Comparison of ENCODE assay signal across 10 cellular contexts in the genomic region with DNA sequence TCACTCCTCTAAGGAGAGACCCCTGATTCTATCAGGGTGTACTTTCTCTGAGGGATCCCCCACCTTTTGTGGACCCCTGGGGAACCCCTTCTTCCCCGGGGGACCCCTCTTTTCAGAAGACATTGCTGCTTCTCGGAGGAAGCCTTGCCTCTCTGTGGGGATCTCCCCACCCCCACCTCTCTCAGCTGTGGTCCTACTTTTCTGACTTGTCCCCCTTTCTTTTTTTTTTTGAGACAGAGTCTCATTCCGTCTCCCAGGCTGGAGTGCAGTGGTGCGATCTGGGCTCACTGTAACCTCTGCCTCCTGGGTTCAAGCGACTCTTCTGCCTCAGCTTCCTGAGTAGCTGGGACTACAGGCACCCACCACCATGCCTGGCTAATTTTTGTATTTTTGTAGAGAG. TPM values are rescaled to one million over a fixed set of nuclear protein-coding genes. Genes with fewer than 3 reads are reported as not detected.
DNase-seq lines count a peak whose midpoint lies in the region; ATAC-seq and TF ChIP-seq lines count a peak whose summit lies in the region.
"Had no signal": no experiment of that assay in that cellular context is flagged by ENCODE, and none has a peak within 500 bp of the region (broad histone marks: within the 10 kb centered on the region; RNA-seq: fewer than 3 reads in every experiment).

No MANE protein-coding gene starts in this region.

- H3K27ac ChIP-seq in KOPT-K1 (ENCODE audit: low read depth, low read length, poor library complexity, severe bottlenecking) = peak overlapping the region; percentile 90

- H3K27me3 ChIP-seq in BJ (ENCODE audit: control insufficient read depth, insufficient read depth, low read length) = no peaks in the 10 kb centered on the region

- peak overlapping the region; percentile 73 for H3K27ac Mint-ChIP-seq in chondrocyte (ENCODE audit: unreplicated experiment)
- H3K27ac Mint-ChIP-seq in natural killer cell treated with Interleukin-12 subunit alpha and Interleukin-12 subunit beta and Interleukin-15 and Interleukin-18, amount 100 ng/mL, for 72 hours = peak overlapping the region; percentile 97 to 99

- H3K4me1 Mint-ChIP-seq in chondrocyte (ENCODE audit: low read depth) = peaks cover 38% of the 10 kb centered on the region
- H3K4me1 Mint-ChIP-seq in natural killer cell treated with Interleukin-12 subunit alpha and Interleukin-12 subunit beta and Interleukin-15 and Interleukin-18, amount 100 ng/mL, for 72 hours (ENCODE audit: low read depth in 2 of 2) = peaks cover 45 to 56% of the 10 kb centered on the region in 2 donors

- no peak for TF ChIP-seq POLR2A in lower leg skin (IDR thresholded peaks at IDR 0.05)

- H3K9me3 ChIP-seq in KOPT-K1 (ENCODE audit: insufficient read depth, low read length, poor library complexity, severe bottlenecking) = no peaks in the 10 kb centered on the region

- no peaks in the 10 kb centered on the region for H3K36me3 Mint-ChIP-seq in chondrocyte (ENCODE audit: low read depth)
- no peaks in the 10 kb centered on the region for H3K36me3 Mint-ChIP-seq in natural killer cell treated with Interleukin-12 subunit alpha and Interleukin-12 subunit beta and Interleukin-15 and Interleukin-18, amount 100 ng/mL, for 72 hours

- H3K36me3 ChIP-seq in BJ (ENCODE audit: control insufficient read depth, insufficient read depth, low read length) (no peaks in the 10 kb centered on the region), KOPT-K1 (ENCODE audit: insufficient read depth, low read length) (no peaks in the 10 kb centered on the region)

- H3K27me3 Mint-ChIP-seq in chondrocyte (ENCODE audit: low read depth) = no peaks in the 10 kb centered on the region
- H3K27me3 Mint-ChIP-seq in natural killer cell treated with Interleukin-12 subunit alpha and Interleukin-12 subunit beta and Interleukin-15 and Interleukin-18, amount 100 ng/mL, for 72 hours = no peaks in the 10 kb centered on the region

- H3K4me3 Mint-ChIP-seq in chondrocyte (ENCODE audit: unreplicated experiment) = peak overlapping the region; percentile 72
- peak overlapping the region; percentile 100 for H3K4me3 Mint-ChIP-seq in natural killer cell treated with Interleukin-12 subunit alpha and Interleukin-12 subunit beta and Interleukin-15 and Interleukin-18, amount 100 ng/mL, for 72 hours

- CTCF ChIA-PET in BJ (lab: Yijun Ruan, JAX) = interaction anchor here (2.4 kb wide), 1 partner anchor 103 kb away, joined by 10 read pairs; no protein-coding TSS in a partner anchor

- DNase-seq in BJ (ENCODE audit: low read depth) (no peak), chondrocyte (ENCODE audit: low spot score) (no peak), lower leg skin (ENCODE audit: low spot score in 2 of 2) (no peak)
- DNase-seq in natural killer cell treated with Interleukin-12 subunit alpha and Interleukin-12 subunit beta and Interleukin-15 and Interleukin-18, amount 100 ng/mL, for 72 hours (ENCODE audit: low spot score) = no peak
- DNase-seq: central memory CD4-positive, alpha-beta T cell; stimulated activated CD4-positive, alpha-beta T cell treated with anti-CD3 and anti-CD28 coated beads, Interleukin-1b, Interleukin-23, amount 100 ng/mL, for 48 hours had no signal

- peak overlapping the region; percentile 85 for H3K4me3 ChIP-seq in BJ (ENCODE audit: low read depth, low read length)
- H3K4me3 ChIP-seq in lower leg skin (ENCODE audit: low read depth, poor library complexity, severe bottlenecking) = no peak overlapping the region

- no peak for ATAC-seq in natural killer cell treated with Interleukin-12 subunit alpha and Interleukin-12 subunit beta and Interleukin-15 and Interleukin-18, amount 100 ng/mL, for 72 hours
- ATAC-seq in HG02884 (IDR thresholded peaks at IDR 0.05; ENCODE audit: unreplicated experiment) (no peak), GM21526 (IDR thresholded peaks at IDR 0.05; ENCODE audit: low FRiP score, unreplicated experiment) (no peak), HG03520 (IDR thresholded peaks at IDR 0.05; ENCODE audit: unreplicated experiment) (no peak)

- TF ChIP-seq CTCF in BJ (IDR thresholded peaks at IDR 0.05; ENCODE audit: insufficient read depth, low read depth, low read length) (no peak), chondrocyte (IDR thresholded peaks at IDR 0.05) (no peak), lower leg skin (IDR thresholded peaks at IDR 0.05) (no peak)

- no peaks in the 10 kb centered on the region for H3K9me3 Mint-ChIP-seq in chondrocyte (ENCODE audit: low read depth)
- H3K9me3 Mint-ChIP-seq in natural killer cell treated with Interleukin-12 subunit alpha and Interleukin-12 subunit beta and Interleukin-15 and Interleukin-18, amount 100 ng/mL, for 72 hours = no peaks in the 10 kb centered on the region

- WGBS in lower leg skin, 2 donors = 76 to 84% methylated on average over 5 of the region's 5 CpGs

- POLR2A ChIA-PET in BJ (lab: Charles Lee) = no interaction called here

- intact Hi-C loops in lower leg skin (cut with DNase I; ENCODE audit: low total_unique reads) = no loop called here

RNA-seq across cellular contexts. Expression of a gene that starts 18.4 kb away (rescaled TPM):
- polyA plus RNA-seq in BJ (2011; rRNA removed) = 18.2 and 24.2 TPM in 2 replicates
- polyA minus RNA-seq in BJ (2011; rRNA and poly(A)+ RNA removed) = 11.9 and 17.0 TPM in 2 replicates
- total RNA-seq in chondrocyte (68.9 to 83.7 TPM (median 82.6 TPM) in 3 replicates), lower leg skin (100 to 1,000 TPM in 1 of 4 donors, 10 to 100 TPM in 3; 73.8 to 128 (median 87.7) TPM)
- total RNA-seq in natural killer cell treated with Interleukin-12 subunit alpha and Interleukin-12 subunit beta and Interleukin-15 and Interleukin-18, amount 100 ng/mL, for 72 hours = 100 to 1,000 TPM; 171 to 224 TPM
